Comparison of ENCODE assay signal across 1 cellular context in the genomic region with DNA sequence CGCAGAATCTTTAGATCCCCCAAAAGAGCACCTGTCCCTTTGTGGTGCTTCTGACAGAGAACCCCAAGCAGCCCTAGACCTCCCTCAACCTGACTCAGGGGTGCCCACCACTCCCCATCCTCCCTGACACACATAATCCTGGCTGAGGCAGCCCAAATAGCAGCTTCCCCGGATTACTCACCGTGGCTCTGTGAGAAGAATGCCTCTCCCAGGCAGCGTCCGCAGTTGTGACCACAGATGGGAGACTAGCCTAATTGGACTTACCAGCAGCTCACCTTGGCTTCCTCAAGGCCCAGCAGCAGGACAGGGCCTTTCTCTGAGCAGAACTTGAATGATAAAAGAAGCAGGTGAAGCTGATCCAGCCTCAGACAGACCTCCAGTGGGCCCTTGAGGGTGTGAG.
TF ChIP-seq lines count a peak whose summit lies in the region.

No MANE protein-coding gene starts in this region.

TF ChIP-seq in IMR-90, 13 proteins besides CTCF, POLR2A, EP300 and RAD21:
- TF ChIP-seq CHD1 (IDR thresholded peaks at IDR 0.05; ENCODE audit: low read depth, low read length) (no peak), FOS (IDR thresholded peaks at IDR 0.05; ENCODE audit: low read depth, low read length) (no peak), BHLHE40 (IDR thresholded peaks at IDR 0.05; ENCODE audit: low read depth, low read length) (no peak), CEBPB (IDR thresholded peaks at IDR 0.05; ENCODE audit: low read depth, low read length) (no peak), RCOR1 (IDR thresholded peaks at IDR 0.05; ENCODE audit: insufficient replicate concordance, low read length) (no peak), MAFK (IDR thresholded peaks at IDR 0.05; ENCODE audit: low read depth, low read length) (no peak), MXI1 (IDR thresholded peaks at IDR 0.05; ENCODE audit: borderline replicate concordance, low read depth, low read length) (no peak), SMC3 (IDR thresholded peaks at IDR 0.05; ENCODE audit: low read depth, low read length) (no peak)
